ENCODE assay signal across 1 cellular context in the genomic region with DNA sequence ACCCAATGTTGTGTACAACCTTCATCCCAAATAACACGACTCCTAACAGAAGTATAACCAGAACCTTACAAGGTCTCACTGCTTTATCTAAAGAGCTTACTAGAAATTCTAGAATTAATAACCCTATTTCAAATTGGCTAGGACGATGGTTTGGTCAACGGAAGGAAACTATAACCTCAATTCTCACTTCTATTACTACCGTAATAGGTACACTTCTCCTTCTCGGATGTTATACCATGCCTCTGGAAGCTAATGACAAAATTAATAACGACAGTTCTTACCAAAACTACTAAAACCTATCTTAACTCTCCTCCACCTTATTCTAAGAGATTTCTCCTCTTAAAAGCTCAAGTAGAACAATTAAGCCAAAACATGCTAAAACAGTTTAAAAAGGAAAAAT.
TF ChIP-seq lines count a peak whose summit lies in the region.

No MANE protein-coding gene starts in this region.

TF ChIP-seq in GM23338, 12 proteins besides CTCF, POLR2A, EP300 and RAD21 (continued from another document):
- TF ChIP-seq NANOG (IDR thresholded peaks at IDR 0.05; ENCODE audit: borderline replicate concordance) (no peak), ZNF114 (CRISPR knock-in tag; IDR thresholded peaks at IDR 0.05) (no peak)
